In genomic region chr2:190695739-190696138, GRCh38 we compare ENCODE assay signal across 18 cellular contexts. TPM values are rescaled to one million over a fixed set of nuclear protein-coding genes. Genes with fewer than 3 reads are reported as not detected.
A peak's percentile ranks its signal among the peaks of the same experiment; 100 is the strongest.
DNase-seq lines count a peak whose midpoint lies in the region; ATAC-seq and TF ChIP-seq lines count a peak whose summit lies in the region.
"Had no signal": no experiment of that assay in that cellular context is flagged by ENCODE, and none has a peak within 500 bp of the region (broad histone marks: within the 10 kb centered on the region; RNA-seq: fewer than 3 reads in every experiment).

No MANE protein-coding gene starts in this region.

- no peaks in the 10 kb centered on the region for H3K27me3 Mint-ChIP-seq in activated T-cell treated with anti-CD3 and anti-CD28 coated beads, Interleukin-2, amount 50 U/mL, for 24 hours
- no peaks in the 10 kb centered on the region for H3K27me3 Mint-ChIP-seq in activated T-helper 2 cell treated with anti-CD3 and anti-CD28 coated beads, Interferon-gamma antibody, Interleukin-2, Interleukin-4, amounts not matched to agents 10 μg/mL and 5 μg/mL and 100 μg/mL, durations not matched to agents 14 hours and 24 hours and 36 hours (ENCODE audit: low read depth)

- intact Hi-C loops in activated T-helper 2 cell treated with anti-CD3 and anti-CD28 coated beads, Interferon-gamma antibody, Interleukin-2, Interleukin-4, amounts not matched to agents 10 μg/mL and 5 μg/mL and 100 μg/mL, durations not matched to agents 14 hours and 24 hours and 36 hours (cut with micrococcal nuclease): loop anchor here (1.0 kb wide), 2 partner anchors 16 to 27 kb away; no protein-coding TSS in a partner anchor
- intact Hi-C loops in left cardiac atrium (cut with DNase I): no loop called here

- no peak overlapping the region for H3K4me3 ChIP-seq in HFF-Myc (replicated peaks; ENCODE audit: low read depth, low read length)
- H3K4me3 ChIP-seq: lung, pancreas, tibial nerve had no signal

- H3K4me3 Mint-ChIP-seq in activated T-cell treated with anti-CD3 and anti-CD28 coated beads, Interleukin-2, amount 50 U/mL, for 24 hours: peak overlapping the region; percentile 33
- H3K4me3 Mint-ChIP-seq in activated T-helper 2 cell treated with anti-CD3 and anti-CD28 coated beads, Interferon-gamma antibody, Interleukin-2, Interleukin-4, amounts not matched to agents 10 μg/mL and 5 μg/mL and 100 μg/mL, durations not matched to agents 14 hours and 24 hours and 36 hours (ENCODE audit: low read depth): no peak overlapping the region
- H3K4me3 Mint-ChIP-seq: endodermal cell, HFFc6 had no signal

- ATAC-seq in GM21529 (IDR thresholded peaks at IDR 0.05; ENCODE audit: unreplicated experiment) (no peak), HG03571 (IDR thresholded peaks at IDR 0.05; ENCODE audit: unreplicated experiment) (no peak), left cardiac atrium (no peak)
- ATAC-seq: pancreas had no signal

- H3K4me1 Mint-ChIP-seq in activated T-cell treated with anti-CD3 and anti-CD28 coated beads, Interleukin-2, amount 50 U/mL, for 24 hours (ENCODE audit: low read depth): peaks cover 47% of the 10 kb centered on the region
- peaks cover 24% of the 10 kb centered on the region for H3K4me1 Mint-ChIP-seq in activated T-helper 2 cell treated with anti-CD3 and anti-CD28 coated beads, Interferon-gamma antibody, Interleukin-2, Interleukin-4, amounts not matched to agents 10 μg/mL and 5 μg/mL and 100 μg/mL, durations not matched to agents 14 hours and 24 hours and 36 hours (ENCODE audit: low read depth)

- peaks cover 39% of the 10 kb centered on the region for H3K36me3 Mint-ChIP-seq in activated T-cell treated with anti-CD3 and anti-CD28 coated beads, Interleukin-2, amount 50 U/mL, for 24 hours (ENCODE audit: low read depth)
- H3K36me3 Mint-ChIP-seq in activated T-helper 2 cell treated with anti-CD3 and anti-CD28 coated beads, Interferon-gamma antibody, Interleukin-2, Interleukin-4, amounts not matched to agents 10 μg/mL and 5 μg/mL and 100 μg/mL, durations not matched to agents 14 hours and 24 hours and 36 hours (ENCODE audit: low read depth): peaks cover 31% of the 10 kb centered on the region

- peak overlapping the region; percentile 78 for H3K27ac Mint-ChIP-seq in activated T-cell treated with anti-CD3 and anti-CD28 coated beads, Interleukin-2, amount 50 U/mL, for 24 hours
- peak overlapping the region; percentile 18 for H3K27ac Mint-ChIP-seq in activated T-helper 2 cell treated with anti-CD3 and anti-CD28 coated beads, Interferon-gamma antibody, Interleukin-2, Interleukin-4, amounts not matched to agents 10 μg/mL and 5 μg/mL and 100 μg/mL, durations not matched to agents 14 hours and 24 hours and 36 hours
- H3K27ac Mint-ChIP-seq: endodermal cell, HFFc6 had no signal

- TF ChIP-seq CTCF in HFF-Myc (IDR thresholded peaks at IDR 0.05; ENCODE audit: low read depth, low read length, missing control alignments): no peak

- H3K9me3 Mint-ChIP-seq in activated T-cell treated with anti-CD3 and anti-CD28 coated beads, Interleukin-2, amount 50 U/mL, for 24 hours: peaks cover 5% of the 10 kb centered on the region
- no peaks in the 10 kb centered on the region for H3K9me3 Mint-ChIP-seq in activated T-helper 2 cell treated with anti-CD3 and anti-CD28 coated beads, Interferon-gamma antibody, Interleukin-2, Interleukin-4, amounts not matched to agents 10 μg/mL and 5 μg/mL and 100 μg/mL, durations not matched to agents 14 hours and 24 hours and 36 hours
- H3K9me3 Mint-ChIP-seq: endodermal cell, HFFc6 had no signal

- no peak for DNase-seq in activated T-cell treated with anti-CD3 and anti-CD28 coated beads, Interleukin-2, amount 50 U/mL, for 24 hours
- DNase-seq in activated T-cell treated with anti-CD3 and anti-CD28 coated beads for 4 hours (no peak), HFF-Myc (ENCODE audit: extremely low read depth, low read depth) (peak; percentile 39), left cardiac atrium (no peak)
- DNase-seq in activated T-helper 2 cell treated with anti-CD3 and anti-CD28 coated beads, Interferon-gamma antibody, Interleukin-2, Interleukin-4, amounts not matched to agents 10 μg/mL and 5 μg/mL and 100 μg/mL, durations not matched to agents 14 hours and 24 hours and 36 hours (ENCODE audit: low spot score): no peak
- peak; percentile 19 for DNase-seq in stimulated activated CD4-positive, alpha-beta T cell treated with anti-CD3 and anti-CD28 coated beads, Interleukin-2, amount 100 ng/mL, for 4 hours (ENCODE audit: low read depth)
- DNase-seq: anterior cingulate cortex, endodermal cell, head of caudate nucleus, HFFc6, NCI-H524, pancreas, SHP77, WERI-Rb-1 had no signal

RNA-seq across cellular contexts. Expression of gene NAB1, which starts 46.9 kb away (rescaled TPM):
- total RNA-seq in activated T-helper 2 cell treated with anti-CD3 and anti-CD28 coated beads, Interferon-gamma antibody, Interleukin-2, Interleukin-4, amounts not matched to agents 10 μg/mL and 5 μg/mL and 100 μg/mL, durations not matched to agents 14 hours and 24 hours and 36 hours: 30.9 and 32.9 TPM in 2 replicates
- 10 to 100 TPM; 38.5 to 39.7 TPM for total RNA-seq in left cardiac atrium

Comparison
In these comparisons a context has a peak if more than half of its experiments do, and no peak if none do; other contexts are left out.
1. DNase-seq: peak in HFF-Myc (single experiment) and stimulated activated CD4-positive, alpha-beta T cell treated with anti-CD3 and anti-CD28 coated beads, Interleukin-2, amount 100 ng/mL, for 4 hours (single experiment); none in activated T-cell treated with anti-CD3 and anti-CD28 coated beads, Interleukin-2, amount 50 U/mL, for 24 hours (single experiment), activated T-cell treated with anti-CD3 and anti-CD28 coated beads for 4 hours (single experiment), activated T-helper 2 cell treated with anti-CD3 and anti-CD28 coated beads, Interferon-gamma antibody, Interleukin-2, Interleukin-4, amounts not matched to agents 10 μg/mL and 5 μg/mL and 100 μg/mL, durations not matched to agents 14 hours and 24 hours and 36 hours (single experiment) and left cardiac atrium (single experiment).